16 cellular contexts compared by ENCODE assay signal in the genomic region with DNA sequence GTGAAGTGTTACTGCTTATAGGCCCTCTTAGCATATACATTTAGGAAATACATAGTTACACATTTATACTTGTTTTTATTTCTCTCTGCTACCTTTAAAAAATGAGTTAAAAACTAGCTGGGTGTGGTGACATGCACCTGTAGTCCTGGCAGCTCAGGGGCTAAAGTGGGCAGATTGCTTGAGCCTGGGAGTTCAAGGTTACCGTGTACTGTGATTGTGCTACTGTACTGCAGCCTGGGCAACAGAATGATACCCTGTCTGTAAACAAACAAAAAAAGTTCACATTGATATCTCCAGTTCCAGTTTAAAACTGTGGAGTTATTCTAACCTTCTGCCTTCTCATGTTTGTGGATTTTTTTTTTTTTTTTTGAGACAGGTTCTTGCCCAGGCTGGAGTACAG. TPM values are rescaled to one million over a fixed set of nuclear protein-coding genes. Genes with fewer than 3 reads are reported as not detected.
A peak's percentile ranks its signal among the peaks of the same experiment; 100 is the strongest.
DNase-seq lines count a peak whose midpoint lies in the region; ATAC-seq and TF ChIP-seq lines count a peak whose summit lies in the region.
"Had no signal": no experiment of that assay in that cellular context is flagged by ENCODE, and none has a peak within 500 bp of the region (broad histone marks: within the 10 kb centered on the region; RNA-seq: fewer than 3 reads in every experiment).

No MANE protein-coding gene starts in this region.

- H3K9me3 ChIP-seq in right cardiac atrium (ENCODE audit: control insufficient read depth, low read length) = no peaks in the 10 kb centered on the region
- H3K9me3 ChIP-seq: SK-N-SH had no signal

- peak; percentile 61 for ATAC-seq in Right ventricle myocardium superior (ENCODE audit: poor library complexity)
- peak; percentile 22 to 56 for ATAC-seq in right cardiac atrium

- no peaks in the 10 kb centered on the region for H3K27me3 ChIP-seq in right cardiac atrium (ENCODE audit: control insufficient read depth, insufficient read depth)

- H3K4me3 ChIP-seq in right cardiac atrium (ENCODE audit: low read length) = no peak overlapping the region
- H3K4me3 ChIP-seq: GM23248 had no signal

- H3K27ac ChIP-seq in VCaP = peak overlapping the region; percentile 23
- no peak overlapping the region for H3K27ac ChIP-seq in right cardiac atrium (ENCODE audit: low read length)
- H3K27ac ChIP-seq: GM23248 had no signal

- intact Hi-C loops in Right ventricle myocardium superior (cut with DNase I) = no loop called here
- intact Hi-C loops in cardiac septum (cut with DNase I) = no loop called here
- intact Hi-C loops in right cardiac atrium (cut with DNase I) = no loop called here

- TF ChIP-seq CTCF in VCaP (conservative IDR thresholded peaks at IDR 0.05) = no peak

- peaks cover 10% of the 10 kb centered on the region for H3K4me1 ChIP-seq in right cardiac atrium (ENCODE audit: control insufficient read depth, insufficient read depth, low read length)

- DNase-seq in Right ventricle myocardium superior (no peak), cardiac septum (ENCODE audit: low spot score) (no peak), right cardiac atrium (no peak), OCI-M2 (lab: John Stamatoyannopoulos, UW; ENCODE audit: unreplicated experiment) (no peak), anterior cingulate cortex (lab: John Stamatoyannopoulos, UW) (no peak), islet precursor cell (no peak)
- DNase-seq in stimulated activated CD4-positive, alpha-beta T cell treated with anti-CD3 and anti-CD28 coated beads, Interleukin-12 subunit alpha, Interleukin-12 subunit beta, amount 100 ng/mL, for 4 hours = no peak
- DNase-seq: GM23248, HCEC 1CT, NCI-H1105, NCI-H1694, NCI-H510A, NCI-H748 treated with DMSO at 0.1 percent for 48 hours, SHP77 treated with DMSO at 0.1 percent for 48 hours, SK-N-SH had no signal

- 67% methylated on average over 1 of the region's 1 CpG for WGBS in right cardiac atrium

RNA-seq across cellular contexts. Expression of a gene that starts 12.1 kb away (rescaled TPM):
- 131 TPM for total RNA-seq in Right ventricle myocardium superior
- total RNA-seq in cardiac septum = 134 TPM
- total RNA-seq in right cardiac atrium = 100 to 1,000 TPM; 120 to 141 (median 129) TPM
- 31.5 TPM for polyA plus RNA-seq in right cardiac atrium
